22 cellular contexts compared by ENCODE assay signal in genomic region chr16:5506021-5506420, GRCh38.
"Had no signal": no experiment of that assay in that cellular context is flagged by ENCODE, and none has a peak within 500 bp of the region (broad histone marks: within the 10 kb centered on the region; RNA-seq: fewer than 3 reads in every experiment).

No MANE protein-coding gene starts in this region.

- H3K27ac Mint-ChIP-seq: endodermal cell, type B pancreatic cell had no signal

- H3K4me3 Mint-ChIP-seq: endodermal cell, naive B cell, type B pancreatic cell had no signal

- H3K4me1 Mint-ChIP-seq: naive B cell had no signal

- H3K4me3 ChIP-seq: colonic mucosa, hepatocyte, pancreas, psoas muscle, right atrium auricular region, smooth muscle cell, suprapubic skin, thyroid gland had no signal

- H3K36me3 Mint-ChIP-seq: naive B cell, type B pancreatic cell had no signal

- DNase-seq: colonic mucosa; dermis blood vessel endothelial cell; effector CD4-positive, alpha-beta T cell; endodermal cell; erythroblast; foreskin keratinocyte; kidney glomerular epithelial cell; mesendoderm; naive B cell; pancreas; psoas muscle; stimulated activated CD4-positive, alpha-beta T cell treated with anti-CD3 and anti-CD28 coated beads, Interleukin-2, amount 100 ng/mL, for 48 hours; stimulated activated naive CD4-positive, alpha-beta T cell treated with Interleukin-2 at 50 U/mL for 16 hours; thyroid gland had no signal

- H3K79me2 ChIP-seq: hepatocyte had no signal

- ATAC-seq: foreskin keratinocyte, pancreas, psoas muscle had no signal

- H3K27me3 ChIP-seq: colonic mucosa, foreskin keratinocyte, pancreas, right atrium auricular region, thyroid gland had no signal

- H3K27ac ChIP-seq: colonic mucosa, foreskin keratinocyte, hepatocyte, pancreas, psoas muscle, right atrium auricular region, suprapubic skin, thyroid gland had no signal

- H3K9me3 Mint-ChIP-seq: endodermal cell, type B pancreatic cell had no signal

- FAIRE-seq: endothelial cell of umbilical vein, islet of Langerhans, pancreas, urothelium cell line had no signal

- H2AFZ ChIP-seq: hepatocyte had no signal

- H3K9me3 ChIP-seq: colonic mucosa, pancreas, psoas muscle, right atrium auricular region, suprapubic skin, thyroid gland had no signal

- H3K4me2 ChIP-seq: hepatocyte, smooth muscle cell had no signal

- H3K4me1 ChIP-seq: colonic mucosa, foreskin keratinocyte, pancreas, psoas muscle, right atrium auricular region, suprapubic skin had no signal

- H3K36me3 ChIP-seq: colonic mucosa, pancreas, right atrium auricular region, suprapubic skin, thyroid gland had no signal
